In genomic region chr15:80779658-80780415, GRCh38 we compare ENCODE assay signal across 8 cellular contexts. TPM values are rescaled to one million over a fixed set of nuclear protein-coding genes. Genes with fewer than 3 reads are reported as not detected.
DNase-seq lines count a peak whose midpoint lies in the region; ATAC-seq and TF ChIP-seq lines count a peak whose summit lies in the region.

No MANE protein-coding gene starts in this region.

- no peak overlapping the region for H2AFZ ChIP-seq in OCI-LY7 (ENCODE audit: low read length)

- TF ChIP-seq CTCF in transverse colon (IDR thresholded peaks at IDR 0.05) (no peak), OCI-LY7 (conservative IDR thresholded peaks at IDR 0.05; ENCODE audit: low read length) (no peak)

- H3K36me3 Mint-ChIP-seq in central memory CD8-positive, alpha-beta T cell (ENCODE audit: insufficient read depth), result peaks cover 2% of the 10 kb centered on the region

- no peaks in the 10 kb centered on the region for H3K79me2 ChIP-seq in OCI-LY7 (ENCODE audit: insufficient read depth, low read depth, low read length)

- no peaks in the 10 kb centered on the region for H3K9me2 ChIP-seq in OCI-LY7 (ENCODE audit: insufficient read depth, low read length)

- TF ChIP-seq EP300 in transverse colon (IDR thresholded peaks at IDR 0.05; ENCODE audit: low read depth), result no peak

- H4K20me1 ChIP-seq in OCI-LY7 (ENCODE audit: insufficient read depth, low read length), result no peaks in the 10 kb centered on the region

- no peak for TF ChIP-seq POLR2A in transverse colon (IDR thresholded peaks at IDR 0.05)

- H3K36me3 ChIP-seq in transverse colon (no peaks in the 10 kb centered on the region), OCI-LY7 (ENCODE audit: insufficient read depth, low read length) (no peaks in the 10 kb centered on the region)

- 9% methylated on average over 38 of the region's 45 CpGs; no CpG with 5 or more reads in 1 of the 2 donors for WGBS in transverse colon (ENCODE audit: low coverage in 1 of 2), 2 donors

- no peak overlapping the region for H3K27ac Mint-ChIP-seq in central memory CD8-positive, alpha-beta T cell (ENCODE audit: low read depth)

- BruUV-seq in OCI-LY7 (replicated peaks; lab: Mats Ljungman, UMichigan), result no TSS peak

- POLR2A ChIA-PET in OCI-LY7 (lab: Charles Lee), result no interaction called here

- peaks cover 38% of the 10 kb centered on the region for H3K27me3 ChIP-seq in transverse colon

- peaks cover 4 to 49% (median 36%) of the 10 kb centered on the region in 4 donors for H3K4me1 ChIP-seq in transverse colon
- no peaks in the 10 kb centered on the region for H3K4me1 ChIP-seq in OCI-LY7 (ENCODE audit: insufficient read depth, low read length, poor library complexity, severe bottlenecking)

- no peaks in the 10 kb centered on the region for H3K9me3 Mint-ChIP-seq in central memory CD8-positive, alpha-beta T cell

- H3K27ac ChIP-seq in transverse colon (no peak overlapping the region), OCI-LY7 (ENCODE audit: low read depth, low read length, poor library complexity, severe bottlenecking) (no peak overlapping the region)

- in situ Hi-C loops in transverse colon (cut with MboI; ENCODE audit: low pct_ligation_motif_present in 1 of 4, low pct_unique_long_range_greater_than_20kb in 1 of 4, low sequenced_read_pairs in 3 of 4), result loop anchor here (5.0 to 25.0 kb wide), 6 partner anchors 182 to 325 kb away; no protein-coding TSS in a partner anchor

- intact Hi-C loops in transverse colon (cut with DNase I; ENCODE audit: low total_unique reads), result loop anchor here (5.0 kb wide), 3 partner anchors 73 to 328 kb away; no protein-coding TSS in a partner anchor
- intact Hi-C loops in OCI-LY7 (cut with micrococcal nuclease; ENCODE audit: unreplicated experiment), result loop anchor here (10.0 kb wide), 1 partner anchor 215 kb away; no protein-coding TSS in a partner anchor

- peak overlapping the region; percentile 46 for H3K4me3 Mint-ChIP-seq in central memory CD8-positive, alpha-beta T cell

- DNase-seq in DMS53 treated with DMSO at 0.1 percent for 48 hours (lab: John Stamatoyannopoulos, UW; ENCODE audit: unreplicated experiment) (peak; percentile 42), NCI-H146 (lab: John Stamatoyannopoulos, UW) (peak; percentile 77), left lobe of liver (ENCODE audit: low spot score) (no peak), transverse colon (peak; percentile 11), OCI-LY7 (ENCODE audit: low spot score) (no peak)
- no peak for DNase-seq in central memory CD8-positive, alpha-beta T cell (ENCODE audit: low spot score in 2 of 2)

- H3K27me3 Mint-ChIP-seq in central memory CD8-positive, alpha-beta T cell, result peaks cover 64% of the 10 kb centered on the region

- H3K4me3 ChIP-seq in transverse colon (peak overlapping the region; percentile 20 to 62 (median 38)), OCI-LY7 (ENCODE audit: low read depth, low read length, poor library complexity, severe bottlenecking) (no peak overlapping the region)

- no peak for ATAC-seq in central memory CD8-positive, alpha-beta T cell (replicated peaks; ENCODE audit: extremely low read depth, poor library complexity, severe bottlenecking)
- ATAC-seq in left lobe of liver (peak; percentile 20), HG03520 (IDR thresholded peaks at IDR 0.05; ENCODE audit: unreplicated experiment) (no peak), GM21786 (IDR thresholded peaks at IDR 0.05; ENCODE audit: unreplicated experiment) (no peak)

- H3K4me1 Mint-ChIP-seq in central memory CD8-positive, alpha-beta T cell, result peaks cover 9% of the 10 kb centered on the region

- no peak overlapping the region for H3K4me2 ChIP-seq in OCI-LY7 (ENCODE audit: low read length)

- H3K9me3 ChIP-seq in transverse colon (no peaks in the 10 kb centered on the region), OCI-LY7 (ENCODE audit: low read length) (no peaks in the 10 kb centered on the region)

- CTCF ChIA-PET in OCI-LY7 (lab: Charles Lee; ENCODE audit: unreplicated experiment), result no interaction called here

RNA-seq across cellular contexts. Expression of gene CEMIP, which starts 0.7 kb away (rescaled TPM):
- total RNA-seq in left lobe of liver (0.50 TPM), transverse colon (under 1 TPM in 2 of 4 donors, not detected in 2; 0.27 to 0.32 TPM), OCI-LY7 (2022) (not detected in 2 replicates)
- not detected in 2 replicates for total RNA-seq in OCI-LY7 (2014; rRNA removed; shearing (Covaris generic))

Comparison
In these comparisons a context has a peak if more than half of its experiments do, and no peak if none do; other contexts are left out.
1. DNase-seq: peak in DMS53 treated with DMSO at 0.1 percent for 48 hours (single experiment), NCI-H146 (single experiment) and transverse colon (single experiment); none in central memory CD8-positive, alpha-beta T cell (0 of 2), left lobe of liver (single experiment) and OCI-LY7 (single experiment).